23 cellular contexts compared by ENCODE assay signal in genomic region chr15:94094310-94094709, GRCh38.
"Had no signal": no experiment of that assay in that cellular context is flagged by ENCODE, and none has a peak within 500 bp of the region (broad histone marks: within the 10 kb centered on the region; RNA-seq: fewer than 3 reads in every experiment).

No MANE protein-coding gene starts in this region.

- H3K9me3 ChIP-seq: colonic mucosa, esophagus muscularis mucosa, esophagus squamous epithelium, gastrocnemius medialis, gastroesophageal sphincter, heart left ventricle, heart right ventricle had no signal

- H3K4me3 ChIP-seq: colonic mucosa, coronary artery, dorsolateral prefrontal cortex, esophagus muscularis mucosa, esophagus squamous epithelium, gastrocnemius medialis, gastroesophageal sphincter, heart left ventricle, heart right ventricle had no signal

- ATAC-seq: effector memory CD8-positive, alpha-beta T cell; esophagus mucosa; foreskin keratinocyte; gastrocnemius medialis; gastroesophageal sphincter; heart left ventricle; heart right ventricle had no signal

- DNase-seq: colonic mucosa; cortex of kidney; dermis blood vessel endothelial cell; dorsolateral prefrontal cortex; effector CD4-positive, alpha-beta T cell; effector CD8-positive, alpha-beta T cell; effector memory CD4-positive, alpha-beta T cell; effector memory CD8-positive, alpha-beta T cell; endodermal cell; erythroblast; esophagus squamous epithelium; foreskin fibroblast; foreskin keratinocyte; gastrocnemius medialis; glutamatergic neuron; head of caudate nucleus; heart left ventricle; heart right ventricle had no signal

- H3K27me3 ChIP-seq: colonic mucosa, esophagus muscularis mucosa, esophagus squamous epithelium, gastrocnemius medialis, gastroesophageal sphincter had no signal

- H3K4me1 ChIP-seq: colonic mucosa, esophagus squamous epithelium, foreskin keratinocyte, gastrocnemius medialis, heart left ventricle, heart right ventricle had no signal

- H3K27ac ChIP-seq: colonic mucosa, coronary artery, dorsolateral prefrontal cortex, epithelial cell of prostate, esophagus muscularis mucosa, esophagus squamous epithelium, foreskin keratinocyte, gastrocnemius medialis, gastroesophageal sphincter, heart left ventricle, heart right ventricle had no signal

- H3K36me3 ChIP-seq: colonic mucosa, esophagus muscularis mucosa, esophagus squamous epithelium, gastrocnemius medialis, gastroesophageal sphincter, heart left ventricle, heart right ventricle had no signal
